In genomic region chr10:11697718-11698527, GRCh38 we compare ENCODE assay signal across 10 cellular contexts. TPM values are rescaled to one million over a fixed set of nuclear protein-coding genes. Genes with fewer than 3 reads are reported as not detected.
DNase-seq lines count a peak whose midpoint lies in the region; ATAC-seq and TF ChIP-seq lines count a peak whose summit lies in the region.
"Had no signal": no experiment of that assay in that cellular context is flagged by ENCODE, and none has a peak within 500 bp of the region (broad histone marks: within the 10 kb centered on the region; RNA-seq: fewer than 3 reads in every experiment).

No MANE protein-coding gene starts in this region.

- no peak overlapping the region for H3K27ac ChIP-seq in psoas muscle

- peak; percentile 35 for ATAC-seq in HG02763 (IDR thresholded peaks at IDR 0.05; ENCODE audit: unreplicated experiment)
- peak; percentile 46 for ATAC-seq in activated B cell treated with CpG ODN at 0.5 μM for 24 hours (ENCODE audit: low read depth)
- peak; percentile 23 for ATAC-seq in stimulated activated naive CD8-positive, alpha-beta T cell treated with anti-CD3 and anti-CD28 coated beads, Interleukin-15, Interleukin-2, amounts not matched to agents 100 U/mL and 50 U/mL, for 24 hours
- ATAC-seq in psoas muscle: no peak
- ATAC-seq: left ventricle myocardium superior had no signal

- intact Hi-C loops in activated B cell treated with CpG ODN at 0.5 μM for 24 hours (cut with micrococcal nuclease) (loop anchor here (5.0 kb wide), 1 partner anchor 36 kb away; no protein-coding TSS in a partner anchor), psoas muscle (cut with DNase I) (no loop called here)

- TF ChIP-seq CTCF in activated B cell treated with CpG ODN at 0.5 μM for 24 hours (IDR thresholded peaks at IDR 0.05) (no peak), psoas muscle (IDR thresholded peaks at IDR 0.05) (no peak)

- 74 to 95% (median 74%) methylated on average over 6 of the region's 6 CpGs for WGBS in psoas muscle, 3 donors

- H3K9me3 ChIP-seq in psoas muscle: no peaks in the 10 kb centered on the region

- H3K36me3 ChIP-seq in psoas muscle (ENCODE audit: insufficient read depth in 1 of 2, low read depth in 1 of 2): no peaks in the 10 kb centered on the region

- H3K4me1 ChIP-seq in psoas muscle: no peaks in the 10 kb centered on the region

- H3K4me3 Mint-ChIP-seq in activated naive CD4-positive, alpha-beta T cell treated with anti-CD3 and anti-CD28 coated beads, Interleukin-2, amount 10 ng/mL, durations not matched to agents 7 days and 5 days: no peak overlapping the region
- no peak overlapping the region for H3K4me3 Mint-ChIP-seq in activated B cell treated with CpG ODN at 0.5 μM for 24 hours

- H3K9me3 Mint-ChIP-seq in activated naive CD4-positive, alpha-beta T cell treated with anti-CD3 and anti-CD28 coated beads, Interleukin-2, amount 10 ng/mL, durations not matched to agents 7 days and 5 days: no peaks in the 10 kb centered on the region
- no peaks in the 10 kb centered on the region for H3K9me3 Mint-ChIP-seq in activated B cell treated with CpG ODN at 0.5 μM for 24 hours

- H3K4me3 ChIP-seq in psoas muscle: no peak overlapping the region

- peak; percentile 48 for DNase-seq in activated naive CD4-positive, alpha-beta T cell treated with anti-CD3 and anti-CD28 coated beads, Interleukin-2, amount 10 ng/mL, durations not matched to agents 7 days and 5 days
- no peak for DNase-seq in activated naive CD4-positive, alpha-beta T cell treated with Interleukin-2 at 50 U/mL for 16 hours
- DNase-seq in activated B cell treated with CpG ODN at 0.5 μM for 24 hours (no peak), psoas muscle (no peak), NCI-H146 (lab: John Stamatoyannopoulos, UW) (no peak), C1 segment of cervical spinal cord (lab: John Stamatoyannopoulos, UW) (no peak)
- peak; percentile 26 for DNase-seq in stimulated activated naive CD8-positive, alpha-beta T cell treated with anti-CD3 and anti-CD28 coated beads, Interleukin-15, Interleukin-2, amounts not matched to agents 100 U/mL and 50 U/mL, for 24 hours
- DNase-seq: left ventricle myocardium superior, SHP77 treated with DMSO at 0.1 percent for 48 hours had no signal

- POLR2A ChIA-PET in activated B cell treated with CpG ODN at 0.5 μM for 24 hours (lab: Charles Lee): interaction anchor here (0.9 to 2.1 kb wide), 7 partner anchors 13 to 90 kb away, joined by 3 to 43 read pairs (median 7); partner anchors contain the start of gene USP6NL

- H3K4me1 Mint-ChIP-seq in activated naive CD4-positive, alpha-beta T cell treated with anti-CD3 and anti-CD28 coated beads, Interleukin-2, amount 10 ng/mL, durations not matched to agents 7 days and 5 days: peaks cover 7% of the 10 kb centered on the region
- H3K4me1 Mint-ChIP-seq in activated B cell treated with CpG ODN at 0.5 μM for 24 hours: peaks cover 63% of the 10 kb centered on the region

- H3K27me3 ChIP-seq in psoas muscle (ENCODE audit: insufficient read depth in 3 of 3, low read length in 2 of 3): peaks cover 0 to 3% (median 0%) of the 10 kb centered on the region in 3 donors

- H3K27ac Mint-ChIP-seq in activated naive CD4-positive, alpha-beta T cell treated with anti-CD3 and anti-CD28 coated beads, Interleukin-2, amount 10 ng/mL, durations not matched to agents 7 days and 5 days: no peak overlapping the region
- H3K27ac Mint-ChIP-seq in activated B cell treated with CpG ODN at 0.5 μM for 24 hours: peak overlapping the region; percentile 86

- H3K27me3 Mint-ChIP-seq in activated naive CD4-positive, alpha-beta T cell treated with anti-CD3 and anti-CD28 coated beads, Interleukin-2, amount 10 ng/mL, durations not matched to agents 7 days and 5 days: peaks cover 63% of the 10 kb centered on the region
- H3K27me3 Mint-ChIP-seq in activated B cell treated with CpG ODN at 0.5 μM for 24 hours: no peaks in the 10 kb centered on the region

- H3K36me3 Mint-ChIP-seq in activated naive CD4-positive, alpha-beta T cell treated with anti-CD3 and anti-CD28 coated beads, Interleukin-2, amount 10 ng/mL, durations not matched to agents 7 days and 5 days: no peaks in the 10 kb centered on the region
- no peaks in the 10 kb centered on the region for H3K36me3 Mint-ChIP-seq in activated B cell treated with CpG ODN at 0.5 μM for 24 hours (ENCODE audit: low read depth)

- CTCF ChIA-PET in activated naive CD4-positive, alpha-beta T cell treated with anti-CD3 and anti-CD28 coated beads, Interleukin-2, amount 10 ng/mL, durations not matched to agents 7 days and 5 days (lab: Charles Lee): interaction anchor here (0.7 to 1.5 kb wide), 3 partner anchors 11 to 517 kb away, joined by 3 to 8 read pairs (median 4); no protein-coding TSS in a partner anchor
- CTCF ChIA-PET in activated B cell treated with CpG ODN at 0.5 μM for 24 hours (lab: Charles Lee): interaction anchor here (0.8 to 2.0 kb wide), 4 partner anchors 11 to 27 kb away, joined by 3 to 10 read pairs (median 5); no protein-coding TSS in a partner anchor

RNA-seq across cellular contexts. Expression of gene ECHDC3, which starts 44.3 kb away (rescaled TPM):
- total RNA-seq in activated B cell treated with CpG ODN at 0.5 μM for 24 hours (10.1 and 12.5 TPM in 2 replicates), psoas muscle (100 to 1,000 TPM in 2 of 4 donors, 10 to 100 TPM in 2; 39.9 to 146 (median 84.6) TPM)
- polyA plus RNA-seq in psoas muscle: 100 to 1,000 TPM in 1 of 3 donors, 10 to 100 TPM in 2; 55.8 to 119 (median 66.9) TPM

Comparison
In these comparisons a context has a peak if more than half of its experiments do, and no peak if none do; other contexts are left out.
1. DNase-seq: peak in activated naive CD4-positive, alpha-beta T cell treated with anti-CD3 and anti-CD28 coated beads, Interleukin-2, amount 10 ng/mL, durations not matched to agents 7 days and 5 days (single experiment) and stimulated activated naive CD8-positive, alpha-beta T cell treated with anti-CD3 and anti-CD28 coated beads, Interleukin-15, Interleukin-2, amounts not matched to agents 100 U/mL and 50 U/mL, for 24 hours (single experiment); none in activated naive CD4-positive, alpha-beta T cell treated with Interleukin-2 at 50 U/mL for 16 hours (single experiment), activated B cell treated with CpG ODN at 0.5 μM for 24 hours (single experiment), psoas muscle (0 of 2), NCI-H146 (single experiment) and C1 segment of cervical spinal cord (0 of 14).
2. ATAC-seq: peak in HG02763 (single experiment), activated B cell treated with CpG ODN at 0.5 μM for 24 hours (single experiment) and stimulated activated naive CD8-positive, alpha-beta T cell treated with anti-CD3 and anti-CD28 coated beads, Interleukin-15, Interleukin-2, amounts not matched to agents 100 U/mL and 50 U/mL, for 24 hours (single experiment); none in psoas muscle (0 of 4).